ENCODE assay signal across 22 cellular contexts in the genomic region with DNA sequence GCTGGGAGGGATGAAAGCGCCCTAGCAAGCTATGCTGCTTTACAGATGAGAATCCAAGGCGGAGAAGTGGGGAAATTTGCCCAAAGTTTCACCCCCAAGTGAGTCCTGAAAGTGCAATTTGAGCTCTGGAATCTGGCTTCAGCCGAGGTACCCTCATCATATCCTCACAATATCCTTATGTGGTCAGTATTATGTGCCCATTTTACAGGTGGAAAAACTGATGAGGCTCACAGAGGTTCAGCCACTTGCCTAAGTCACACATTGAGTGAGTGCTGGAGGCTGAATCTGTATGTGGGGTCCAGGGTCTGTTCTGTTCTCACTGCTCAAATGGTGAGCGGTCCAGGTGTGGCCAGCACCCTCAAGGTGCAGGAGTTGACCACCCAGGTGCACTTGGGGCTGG.
DNase-seq lines count a peak whose midpoint lies in the region; ATAC-seq, FAIRE-seq and TF ChIP-seq lines count a peak whose summit lies in the region.
"Had no signal": no experiment of that assay in that cellular context is flagged by ENCODE, and none has a peak within 500 bp of the region (broad histone marks: within the 10 kb centered on the region; RNA-seq: fewer than 3 reads in every experiment).

No MANE protein-coding gene starts in this region.

- TF ChIP-seq EP300 in HepG2 (IDR thresholded peaks at IDR 0.05; ENCODE audit: low read depth in 2 of 2, low read length in 2 of 2) (no peak), HepG2 (CRISPR knock-in tag; IDR thresholded peaks at IDR 0.05; ENCODE audit: borderline replicate concordance) (no peak), sigmoid colon (IDR thresholded peaks at IDR 0.05) (no peak)

- no peak overlapping the region for H2AK5ac ChIP-seq in neuronal stem cell (ENCODE audit: low read depth, low read length)

- WGBS in HepG2 (ENCODE audit: low lambda C conversion rate): 16% methylated on average over 4 of the region's 4 CpGs
- WGBS in right lobe of liver (ENCODE audit: insufficient coverage, low coverage, low lambda C conversion rate, missing lambda C conversion rate): 60% methylated on average over 3 of the region's 4 CpGs
- WGBS in neuronal stem cell (ENCODE audit: extremely low coverage in 2 of 2, insufficient read length in 2 of 2, insufficient replicate concordance in 1 of 2), 2 donors: no CpG with 5 or more reads among the region's 4 CpGs
- WGBS in sigmoid colon, 2 donors: 85 to 87% methylated on average over 4 of the region's 4 CpGs

- TF ChIP-seq CTCF in HepG2 (CRISPR knock-in tag; IDR thresholded peaks at IDR 0.05): no peak
- no peak for TF ChIP-seq CTCF in right lobe of liver (IDR thresholded peaks at IDR 0.05)
- TF ChIP-seq CTCF in sigmoid colon (IDR thresholded peaks at IDR 0.05): no peak
- no peak for TF ChIP-seq CTCF in uterus (IDR thresholded peaks at IDR 0.05)

- no peak for ATAC-seq in HepG2
- no peak for ATAC-seq in right lobe of liver
- no peak for ATAC-seq in GM19395 (IDR thresholded peaks at IDR 0.05; ENCODE audit: unreplicated experiment)
- ATAC-seq: A549; CD8-positive, alpha-beta T cell had no signal

- H2BK15ac ChIP-seq in neuronal stem cell (ENCODE audit: low read length): no peak overlapping the region

- no peak overlapping the region for H4K8ac ChIP-seq in neuronal stem cell (ENCODE audit: low read depth, low read length)

- H3K9me3 ChIP-seq in HepG2 (ENCODE audit: low read length): no peaks in the 10 kb centered on the region
- H3K9me3 ChIP-seq in right lobe of liver: no peaks in the 10 kb centered on the region
- H3K9me3 ChIP-seq in neuronal stem cell (replicated peaks in 1 of 2; ENCODE audit: control insufficient read depth in 2 of 2, insufficient read depth in 1 of 2, low read depth in 1 of 2, low read length in 2 of 2): no peaks in the 10 kb centered on the region
- H3K9me3 ChIP-seq in sigmoid colon: no peaks in the 10 kb centered on the region
- no peaks in the 10 kb centered on the region for H3K9me3 ChIP-seq in uterus
- H3K9me3 ChIP-seq: A549; BLaER1 treated with 17β-estradiol and CSF1 and Interleukin-3, amounts not matched to agents 10 nM and 100 nM; Caco-2 had no signal

- H3K4me3 ChIP-seq in HepG2 (replicated peaks in 1 of 3; ENCODE audit: insufficient read depth in 1 of 3, low read depth in 2 of 3, low read length in 3 of 3) (no peak overlapping the region), right lobe of liver (no peak overlapping the region), neuronal stem cell (ENCODE audit: low read length in 2 of 2) (no peak overlapping the region), sigmoid colon (no peak overlapping the region), uterus (no peak overlapping the region)
- H3K4me3 ChIP-seq: A549; BLaER1 treated with 17β-estradiol and CSF1 and Interleukin-3, amounts not matched to agents 10 nM and 100 nM had no signal

- no peak overlapping the region for H3K14ac ChIP-seq in neuronal stem cell (ENCODE audit: low read length)

- no peaks in the 10 kb centered on the region for H3K4me1 ChIP-seq in HepG2 (ENCODE audit: insufficient read depth, low read length)
- no peaks in the 10 kb centered on the region for H3K4me1 ChIP-seq in right lobe of liver
- H3K4me1 ChIP-seq in neuronal stem cell (ENCODE audit: control insufficient read depth in 2 of 2, insufficient read depth in 1 of 2, low read depth in 1 of 2, low read length in 2 of 2): peaks cover 0 to 3% of the 10 kb centered on the region in 2 donors
- H3K4me1 ChIP-seq in sigmoid colon: peaks cover 0 to 24% (median 18%) of the 10 kb centered on the region in 4 donors
- H3K4me1 ChIP-seq in uterus: peaks cover 0 to 10% of the 10 kb centered on the region in 2 donors
- H3K4me1 ChIP-seq: A549, Caco-2 had no signal

- H4K20me1 ChIP-seq in HepG2 (ENCODE audit: insufficient read depth, low read length): no peaks in the 10 kb centered on the region
- H4K20me1 ChIP-seq: BLaER1 treated with 17β-estradiol and CSF1 and Interleukin-3, amounts not matched to agents 10 nM and 100 nM had no signal

- POLR2A ChIA-PET in HepG2 (lab: Yijun Ruan, JAX): no interaction called here

- TF ChIP-seq RAD21 in HepG2 (CRISPR knock-in tag; IDR thresholded peaks at IDR 0.05): no peak

- H3K4ac ChIP-seq in neuronal stem cell (ENCODE audit: low read length): no peak overlapping the region

- H2BK12ac ChIP-seq in neuronal stem cell (ENCODE audit: low read length): no peak overlapping the region

- no peak overlapping the region for H3K18ac ChIP-seq in neuronal stem cell (ENCODE audit: low read length)

- H3K36me3 ChIP-seq in HepG2 (replicated peaks in 1 of 2; ENCODE audit: control insufficient read depth in 1 of 2, insufficient read depth in 2 of 2, low read length in 2 of 2): no peaks in the 10 kb centered on the region
- H3K36me3 ChIP-seq in right lobe of liver: no peaks in the 10 kb centered on the region
- H3K36me3 ChIP-seq in neuronal stem cell (replicated peaks in 1 of 2; ENCODE audit: control insufficient read depth in 2 of 2, insufficient read depth in 2 of 2, low read length in 2 of 2): no peaks in the 10 kb centered on the region
- no peaks in the 10 kb centered on the region for H3K36me3 ChIP-seq in sigmoid colon
- no peaks in the 10 kb centered on the region for H3K36me3 ChIP-seq in uterus
- H3K36me3 ChIP-seq: BLaER1 treated with 17β-estradiol and CSF1 and Interleukin-3, amounts not matched to agents 10 nM and 100 nM had no signal

- in situ Hi-C loops in HepG2 (cut with HindIII; ENCODE audit: extremely low pct_ligation_motif_present, low pct_unique_long_range_greater_than_20kb): no loop called here

- H3K27ac ChIP-seq in HepG2 (ENCODE audit: extremely low read length, insufficient read depth, low read length): no peak overlapping the region
- no peak overlapping the region for H3K27ac ChIP-seq in right lobe of liver
- no peak overlapping the region for H3K27ac ChIP-seq in neuronal stem cell (replicated peaks; ENCODE audit: low read length)
- H3K27ac ChIP-seq in sigmoid colon: peak overlapping the region in 1 of 4 donors; percentile 41
- peak overlapping the region; percentile 76 to 81 for H3K27ac ChIP-seq in uterus
- H3K27ac ChIP-seq: 22Rv1; A549; BLaER1 treated with 17β-estradiol and CSF1 and Interleukin-3, amounts not matched to agents 10 nM and 100 nM; C4-2B had no signal

- TF ChIP-seq POLR2A in HepG2 (IDR thresholded peaks at IDR 0.05; ENCODE audit: insufficient read depth in 1 of 2, low read depth in 2 of 2, low read length in 2 of 2) (no peak), right lobe of liver (IDR thresholded peaks at IDR 0.05) (no peak), sigmoid colon (IDR thresholded peaks at IDR 0.05) (no peak), uterus (IDR thresholded peaks at IDR 0.05) (no peak)

- no peak overlapping the region for H3K4me2 ChIP-seq in HepG2 (ENCODE audit: low read depth, low read length)
- no peak overlapping the region for H3K4me2 ChIP-seq in neuronal stem cell (ENCODE audit: insufficient read depth, low read length, poor library complexity, severe bottlenecking)
- H3K4me2 ChIP-seq: A549; BLaER1 treated with 17β-estradiol and CSF1 and Interleukin-3, amounts not matched to agents 10 nM and 100 nM had no signal

- no TSS peak for BruUV-seq in HepG2 (replicated peaks; lab: Mats Ljungman, UMichigan)

- H2AFZ ChIP-seq in HepG2 (ENCODE audit: low read length): no peak overlapping the region
- no peak overlapping the region for H2AFZ ChIP-seq in neuronal stem cell (ENCODE audit: low read length)

- no peak overlapping the region for H2BK5ac ChIP-seq in neuronal stem cell (ENCODE audit: low read length)

- H3K9ac ChIP-seq in HepG2 (ENCODE audit: insufficient read depth, low read depth, low read length) (no peak overlapping the region), neuronal stem cell (ENCODE audit: low read depth, low read length, poor library complexity) (peak overlapping the region; percentile 18)
- H3K9ac ChIP-seq: BLaER1 treated with 17β-estradiol and CSF1 and Interleukin-3, amounts not matched to agents 10 nM and 100 nM had no signal

- no peak for FAIRE-seq in HepG2 (lab: Jason Lieb, UNC)
- FAIRE-seq: A549, D721Med, G401.6, GM12891, GM19239 had no signal

- H3K27me3 ChIP-seq in HepG2 (ENCODE audit: control insufficient read depth in 1 of 2, insufficient read depth in 2 of 2, low read length in 2 of 2) (peaks cover 0 to 22% of the 10 kb centered on the region in 2 experiments; a peak in 2 of 5 replicates), right lobe of liver (no peaks in the 10 kb centered on the region), neuronal stem cell (ENCODE audit: control insufficient read depth in 3 of 3, insufficient read depth in 3 of 3, low read depth in 1 of 3, low read length in 3 of 3) (peaks cover 0 to 24% (median 0%) of the 10 kb centered on the region in 3 experiments), sigmoid colon (no peaks in the 10 kb centered on the region), uterus (no peaks in the 10 kb centered on the region)

- no peaks in the 10 kb centered on the region for H3K79me2 ChIP-seq in HepG2 (ENCODE audit: insufficient read depth, low read length)

- H4K91ac ChIP-seq in neuronal stem cell (ENCODE audit: low read depth, low read length, poor library complexity): no peak overlapping the region

- CTCF ChIA-PET in HepG2 (lab: Yijun Ruan, JAX; ENCODE audit: low intra/inter-chr PET ratio, low total read pairs): no interaction called here

- H2BK120ac ChIP-seq in neuronal stem cell (ENCODE audit: low read depth, low read length): no peak overlapping the region

- H3K79me1 ChIP-seq in neuronal stem cell (ENCODE audit: low read depth, low read length): no peaks in the 10 kb centered on the region

- DNase-seq in HepG2 (ENCODE audit: low spot score) (no peak), right lobe of liver (no peak), neuronal stem cell (ENCODE audit: low spot score) (no peak), sigmoid colon (peak; percentile 18), uterus (no peak), amygdala (lab: John Stamatoyannopoulos, UW) (no peak), NCI-H2196 (lab: John Stamatoyannopoulos, UW; ENCODE audit: unreplicated experiment) (no peak)
- DNase-seq: AML-193; Caco-2; Calu3; CD4-positive, alpha-beta T cell; CD8-positive, alpha-beta T cell; GF-D8 had no signal

- no peak overlapping the region for H3K23ac ChIP-seq in neuronal stem cell (ENCODE audit: low read depth, low read length, poor library complexity)

- intact Hi-C loops in HepG2 (cut with micrococcal nuclease; ENCODE audit: unreplicated experiment) (no loop called here), right lobe of liver (cut with DNase I) (no loop called here), sigmoid colon (cut with DNase I) (loop anchor here (5.0 kb wide), 1 partner anchor 39 kb away; no protein-coding TSS in a partner anchor), uterus (cut with DNase I; ENCODE audit: low total_unique reads) (no loop called here)

TF ChIP-seq in HepG2, 621 proteins besides CTCF, POLR2A, EP300 and RAD21:
- peak; percentile 55 for TF ChIP-seq ZNF629 (CRISPR knock-in tag; conservative IDR thresholded peaks at IDR 0.05)
- no peak for TF ChIP-seq ZC3H4 (CRISPR knock-in tag; IDR thresholded peaks at IDR 0.05; ENCODE audit: borderline replicate concordance)
- TF ChIP-seq MXI1 (IDR thresholded peaks at IDR 0.05; ENCODE audit: borderline replicate concordance, low read depth, low read length): no peak

Comparison
In these comparisons a context has a peak if more than half of its experiments do, and no peak if none do; other contexts are left out.
1. H3K27ac ChIP-seq: peak in uterus (2 of 2); none in HepG2 (single experiment), right lobe of liver (0 of 3) and neuronal stem cell (single experiment).